In genomic region chr21:46147429-46147828, GRCh38 we compare ENCODE assay signal across 8 cellular contexts. TPM values are rescaled to one million over a fixed set of nuclear protein-coding genes. Genes with fewer than 3 reads are reported as not detected.
DNase-seq lines count a peak whose midpoint lies in the region; ATAC-seq and TF ChIP-seq lines count a peak whose summit lies in the region.
"Not testable (repeated sequence)": the region's sequence is repeated elsewhere in the genome, so short reads cannot be mapped to it uniquely, and the experiment has no call there.

No MANE protein-coding gene starts in this region.

- ATAC-seq in body of pancreas, sciatic nerve: not testable (repeated sequence)

- H3K36me3 ChIP-seq in Loucy (ENCODE audit: insufficient read depth, low read length); OCI-LY7 (ENCODE audit: insufficient read depth, low read length); body of pancreas (replicated peaks in 1 of 2; ENCODE audit: insufficient read depth in 1 of 2, low read depth in 2 of 2); hepatocyte (replicated peaks; ENCODE audit: insufficient read depth, low read depth); uterus: not testable (repeated sequence)

- intact Hi-C loops in OCI-LY7 (cut with micrococcal nuclease; ENCODE audit: unreplicated experiment); body of pancreas (cut with DNase I); sciatic nerve (cut with DNase I); uterus (cut with DNase I; ENCODE audit: low total_unique reads): not testable (repeated sequence)

- H3K4me1 ChIP-seq in Loucy (ENCODE audit: insufficient read depth, low read length, poor library complexity, severe bottlenecking); OCI-LY7 (ENCODE audit: insufficient read depth, low read length, poor library complexity, severe bottlenecking); body of pancreas; hepatocyte (ENCODE audit: insufficient read depth); uterus: not testable (repeated sequence)

- 74 to 78% methylated on average over 9 to 12 of the region's 12 CpGs for WGBS in body of pancreas, 2 donors
- 72% methylated on average over 12 of the region's 12 CpGs for WGBS in hepatocyte (ENCODE audit: low lambda C conversion rate, missing lambda C conversion rate)

- POLR2A ChIA-PET in OCI-LY7 (lab: Charles Lee), result not testable (repeated sequence)

- H3K9ac ChIP-seq in Loucy (ENCODE audit: low read depth, low read length, poor library complexity, severe bottlenecking), result not testable (repeated sequence)

- BruUV-seq in OCI-LY7 (replicated peaks; lab: Mats Ljungman, UMichigan), result not testable (repeated sequence)

- not testable (repeated sequence) for H2AFZ ChIP-seq in Loucy (ENCODE audit: low read length); OCI-LY7 (ENCODE audit: low read length); hepatocyte

- not testable (repeated sequence) for H3K9me3 ChIP-seq in Loucy (ENCODE audit: insufficient read depth, low read depth, low read length); OCI-LY7 (ENCODE audit: low read length); body of pancreas; hepatocyte (ENCODE audit: low read depth); uterus

- H3K27ac ChIP-seq in OCI-LY7 (ENCODE audit: low read depth, low read length, poor library complexity, severe bottlenecking); body of pancreas; uterus: not testable (repeated sequence)
- H3K27ac ChIP-seq in hepatocyte, result peak overlapping the region; percentile 46

- H4K20me1 ChIP-seq in Loucy (ENCODE audit: insufficient read depth, low read length, poor library complexity, severe bottlenecking); OCI-LY7 (ENCODE audit: insufficient read depth, low read length); hepatocyte (ENCODE audit: insufficient read depth, poor library complexity, severe bottlenecking): not testable (repeated sequence)

- H3K9me2 ChIP-seq in Loucy (replicated peaks; ENCODE audit: low read depth, low read length); OCI-LY7 (ENCODE audit: insufficient read depth, low read length); hepatocyte (replicated peaks; ENCODE audit: insufficient read depth): not testable (repeated sequence)

- TF ChIP-seq CTCF in Loucy (conservative IDR thresholded peaks at IDR 0.05; ENCODE audit: low read length), result peak; percentile 78
- peak; percentile 67 for TF ChIP-seq CTCF in OCI-LY7 (conservative IDR thresholded peaks at IDR 0.05; ENCODE audit: low read length)
- peak in 4 of 7 experiments; percentile 5 to 31 (median 26) for TF ChIP-seq CTCF in body of pancreas (IDR thresholded peaks at IDR 0.05)
- TF ChIP-seq CTCF in hepatocyte (IDR thresholded peaks at IDR 0.05; ENCODE audit: poor library complexity), result peak; percentile 59
- TF ChIP-seq CTCF in uterus (IDR thresholded peaks at IDR 0.05), result peak in 2 of 4 experiments; percentile 17 to 24

- not testable (repeated sequence) for H3K79me2 ChIP-seq in Loucy (ENCODE audit: insufficient read depth, low read length); OCI-LY7 (ENCODE audit: insufficient read depth, low read depth, low read length); hepatocyte

- peak; percentile 20 for DNase-seq in GDM1 (lab: John Stamatoyannopoulos, UW)
- DNase-seq in OCI-LY7 (ENCODE audit: low spot score), result peak; percentile 47
- peak; percentile 35 to 42 for DNase-seq in activated CD4-positive, alpha-beta T cell treated with anti-CD3 and anti-CD28 coated beads for 4 hours
- DNase-seq in body of pancreas, result peak in 2 of 4 donors; percentile 22 to 55
- DNase-seq in hepatocyte (ENCODE audit: low spot score), result peak; percentile 74
- peak; percentile 53 for DNase-seq in sciatic nerve (ENCODE audit: low spot score)
- peak; percentile 11 to 18 for DNase-seq in uterus

- not testable (repeated sequence) for H3K4me3 ChIP-seq in Loucy (ENCODE audit: low read length, poor library complexity, severe bottlenecking); OCI-LY7 (ENCODE audit: low read depth, low read length, poor library complexity, severe bottlenecking); body of pancreas; hepatocyte; uterus

- not testable (repeated sequence) for H3F3A ChIP-seq in Loucy (ENCODE audit: low read depth)

- TF ChIP-seq POLR2A in body of pancreas (IDR thresholded peaks at IDR 0.05); uterus (IDR thresholded peaks at IDR 0.05): not testable (repeated sequence)

- H3K27me3 ChIP-seq in Loucy (ENCODE audit: insufficient read depth, low read length, poor library complexity, severe bottlenecking); body of pancreas; hepatocyte; uterus: not testable (repeated sequence)

- not testable (repeated sequence) for H3K4me2 ChIP-seq in Loucy (ENCODE audit: low read depth, low read length, poor library complexity, severe bottlenecking); OCI-LY7 (ENCODE audit: low read length); hepatocyte

- CTCF ChIA-PET in OCI-LY7 (lab: Charles Lee; ENCODE audit: unreplicated experiment), result not testable (repeated sequence)

RNA-seq across cellular contexts. Expression of gene FTCD, which starts 8.0 kb away (rescaled TPM):
- total RNA-seq in OCI-LY7 (2014; rRNA removed; shearing (Covaris generic)), result 0.06 and 0.21 TPM in 2 replicates
- total RNA-seq in OCI-LY7 (2022) (0.41 and 1.1 TPM in 2 replicates), body of pancreas (under 1 TPM in 1 of 2 donors, not detected in 1; 0.33 TPM), hepatocyte (25.8 and 27.5 TPM in 2 replicates), sciatic nerve (2.9 TPM), uterus (1 to 10 TPM in 2 of 4 donors, not detected in 2; 4.5 to 7.0 TPM)
- polyA plus RNA-seq in hepatocyte, result 60.9 and 76.8 TPM in 2 replicates

RNA-seq across cellular contexts. Expression of gene SPATC1L, which starts 36.8 kb away (rescaled TPM):
- 2.0 and 4.7 TPM in 2 replicates for total RNA-seq in OCI-LY7 (2014; rRNA removed; shearing (Covaris generic))
- 8.3 and 10.4 TPM in 2 replicates for total RNA-seq in OCI-LY7 (2022)
- total RNA-seq in body of pancreas, result 1 to 10 TPM; 4.4 to 9.6 TPM
- 8.3 and 10.1 TPM in 2 replicates for total RNA-seq in hepatocyte
- polyA plus RNA-seq in hepatocyte, result 24.2 and 29.9 TPM in 2 replicates
- total RNA-seq in sciatic nerve, result 9.9 TPM
- total RNA-seq in uterus, result 1 to 10 TPM in 3 of 4 donors, not detected in 1; 4.9 to 10.0 (median 6.4) TPM

RNA-seq across cellular contexts. Expression of gene COL6A2, which starts 49.5 kb away (rescaled TPM):
- 0.13 TPM in 1 of 2 replicates, not detected in the other for total RNA-seq in OCI-LY7 (2014; rRNA removed; shearing (Covaris generic))
- total RNA-seq in OCI-LY7 (2022) (not detected in 2 replicates), body of pancreas (100 to 1,000 TPM in 1 of 2 donors, 10 to 100 TPM in 1; 72.1 to 339 TPM), hepatocyte (389 and 509 TPM in 2 replicates), sciatic nerve (397 TPM), uterus (1,000 to 10,000 TPM in 2 of 4 donors, 100 to 1,000 TPM in 2; 321 to 1,200 (median 948) TPM)
- 832 and 940 TPM in 2 replicates for polyA plus RNA-seq in hepatocyte

Comparison
In these comparisons a context has a peak if more than half of its experiments do, and no peak if none do; other contexts are left out.
1. RNA of gene COL6A2, which starts 49.5 kb away (total RNA-seq): 321 to 1,200 TPM in uterus, 389 to 509 TPM in hepatocyte, 397 TPM in sciatic nerve (single experiment) and 72.1 to 339 TPM in body of pancreas; 0.13 TPM in OCI-LY7; every median in the first group is over 10 times any median in the second.